In the genomic region with DNA sequence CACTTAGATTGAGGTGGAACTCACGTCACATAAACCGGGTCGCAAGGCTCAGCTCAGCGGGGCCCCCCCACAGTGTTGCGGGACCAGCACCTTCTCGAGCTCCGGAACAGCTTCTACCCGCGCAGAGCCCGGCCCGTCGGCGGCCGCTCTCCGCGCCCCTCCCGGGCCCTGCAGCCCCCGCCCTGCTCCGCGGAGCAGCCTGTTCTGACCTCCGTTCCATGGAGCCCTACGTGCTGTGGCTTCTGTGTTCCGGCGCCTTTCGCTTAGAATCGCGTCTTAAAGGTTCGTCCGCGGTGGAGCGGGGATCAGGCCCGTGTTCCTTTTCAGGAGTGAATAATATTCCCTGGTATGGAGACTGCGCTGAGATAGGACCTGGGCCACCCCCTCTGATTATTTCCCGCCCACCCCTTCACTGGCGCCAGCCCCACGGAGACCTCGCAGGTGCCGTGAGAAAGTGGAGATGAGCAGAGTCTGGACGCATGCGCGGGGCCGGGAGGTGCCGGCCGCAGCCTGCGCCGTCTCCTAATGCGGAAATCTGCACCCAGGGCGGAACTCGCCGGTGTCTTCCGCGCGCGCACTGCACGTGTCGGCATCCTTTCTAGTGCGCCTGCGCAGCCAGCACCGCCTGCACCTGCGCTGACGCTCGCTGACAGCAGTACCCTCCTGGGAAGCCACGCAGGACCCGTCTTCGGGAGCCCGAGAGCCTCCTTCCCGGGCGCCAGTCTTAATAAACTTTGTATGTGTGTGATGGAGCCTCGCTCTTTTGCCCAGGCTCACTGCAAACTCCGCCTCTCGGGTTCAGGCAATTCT, we compare ENCODE assay signal across 9 cellular contexts. TPM values are rescaled to one million over a fixed set of nuclear protein-coding genes. Genes with fewer than 3 reads are reported as not detected.
A peak's percentile ranks its signal among the peaks of the same experiment; 100 is the strongest.
DNase-seq lines count a peak whose midpoint lies in the region; ATAC-seq and TF ChIP-seq lines count a peak whose summit lies in the region.
"Had no signal": no experiment of that assay in that cellular context is flagged by ENCODE, and none has a peak within 500 bp of the region (broad histone marks: within the 10 kb centered on the region; RNA-seq: fewer than 3 reads in every experiment).

No MANE protein-coding gene starts in this region.

- TF ChIP-seq CTCF in heart left ventricle (IDR thresholded peaks at IDR 0.05): no peak
- no peak for TF ChIP-seq CTCF in upper lobe of left lung (IDR thresholded peaks at IDR 0.05)

- H3K9me3 ChIP-seq in heart left ventricle (peaks cover 0 to 15% (median 0%) of the 10 kb centered on the region in 12 donors), upper lobe of left lung (peaks cover 0 to 5% (median 0%) of the 10 kb centered on the region in 4 donors)

- peak in 1 of 5 donors; percentile 64 for DNase-seq in heart left ventricle
- no peak for DNase-seq in cardiac septum (ENCODE audit: low spot score)
- DNase-seq in central memory CD8-positive, alpha-beta T cell (ENCODE audit: low spot score in 2 of 2): no peak
- no peak for DNase-seq in naive B cell
- peak in 1 of 2 donors; percentile 82 for DNase-seq in upper lobe of left lung
- no peak for DNase-seq in dermis blood vessel endothelial cell

- peak overlapping the region; percentile 55 for H3K4me3 Mint-ChIP-seq in central memory CD8-positive, alpha-beta T cell
- peak overlapping the region; percentile 73 to 85 (median 80) for H3K4me3 Mint-ChIP-seq in naive B cell

- peaks cover 15% of the 10 kb centered on the region for H3K9me3 Mint-ChIP-seq in central memory CD8-positive, alpha-beta T cell
- H3K9me3 Mint-ChIP-seq in naive B cell: peaks cover 7 to 20% (median 9%) of the 10 kb centered on the region in 7 donors

- intact Hi-C loops in heart left ventricle (cut with DNase I): loop anchor here in 1 of 10 donors (10.0 kb wide), 2 partner anchors 316 to 396 kb away; partner anchors contain the start of gene RPL13
- intact Hi-C loops in cardiac septum (cut with DNase I): no loop called here

- H3K27me3 ChIP-seq in heart left ventricle: peaks cover 0 to 14% (median 0%) of the 10 kb centered on the region in 9 donors
- H3K27me3 ChIP-seq in upper lobe of left lung: no peaks in the 10 kb centered on the region

- no peak overlapping the region for H3K27ac Mint-ChIP-seq in central memory CD8-positive, alpha-beta T cell (ENCODE audit: low read depth)
- H3K27ac Mint-ChIP-seq in naive B cell: peak overlapping the region in 2 of 6 donors; percentile 81 to 82

- no peaks in the 10 kb centered on the region for H3K27me3 Mint-ChIP-seq in central memory CD8-positive, alpha-beta T cell
- peaks cover 4 to 19% (median 14%) of the 10 kb centered on the region in 3 donors for H3K27me3 Mint-ChIP-seq in naive B cell

- H3K4me3 ChIP-seq in heart left ventricle (peak overlapping the region in 10 of 12 donors; percentile 44 to 66 (median 52)), upper lobe of left lung (peak overlapping the region in 3 of 4 donors; percentile 57 to 63 (median 62))
- H3K4me3 ChIP-seq: mucosa of descending colon had no signal

- 57 to 73% (median 61%) methylated on average over 55 to 71 of the region's 71 CpGs for WGBS in heart left ventricle, 4 donors
- WGBS in upper lobe of left lung, 2 donors: 60 to 67% methylated on average over 69 to 71 of the region's 71 CpGs

- TF ChIP-seq POLR2A in heart left ventricle (IDR thresholded peaks at IDR 0.05) (no peak), upper lobe of left lung (IDR thresholded peaks at IDR 0.05) (no peak)

- H3K36me3 ChIP-seq in heart left ventricle: no peaks in the 10 kb centered on the region
- H3K36me3 ChIP-seq in upper lobe of left lung: no peaks in the 10 kb centered on the region

- ATAC-seq in heart left ventricle (no peak), naive B cell (ENCODE audit: low read depth in 2 of 2) (peak in 1 of 2 donors; percentile 2), upper lobe of left lung (ENCODE audit: low FRiP score in 2 of 2) (no peak), HG03521 (IDR thresholded peaks at IDR 0.05; ENCODE audit: unreplicated experiment) (no peak), GM19463 (IDR thresholded peaks at IDR 0.05; ENCODE audit: unreplicated experiment) (no peak)
- ATAC-seq in central memory CD8-positive, alpha-beta T cell (replicated peaks; ENCODE audit: extremely low read depth, poor library complexity, severe bottlenecking): no peak

- H3K4me1 Mint-ChIP-seq in central memory CD8-positive, alpha-beta T cell: no peaks in the 10 kb centered on the region
- peaks cover 0 to 16% (median 4%) of the 10 kb centered on the region in 3 donors for H3K4me1 Mint-ChIP-seq in naive B cell

- H3K36me3 Mint-ChIP-seq in central memory CD8-positive, alpha-beta T cell (ENCODE audit: insufficient read depth): peaks cover 4% of the 10 kb centered on the region
- peaks cover 0 to 12% of the 10 kb centered on the region in 2 donors for H3K36me3 Mint-ChIP-seq in naive B cell

- no peak for TF ChIP-seq EP300 in upper lobe of left lung (IDR thresholded peaks at IDR 0.05)

- no peak overlapping the region for H3K27ac ChIP-seq in heart left ventricle
- H3K27ac ChIP-seq in upper lobe of left lung: no peak overlapping the region

- H3K4me1 ChIP-seq in heart left ventricle: peaks cover 0 to 11% (median 6%) of the 10 kb centered on the region in 12 donors
- H3K4me1 ChIP-seq in upper lobe of left lung: peaks cover 9 to 34% (median 19%) of the 10 kb centered on the region in 4 donors

RNA-seq across cellular contexts. Expression of gene ZNF778, which starts 30.9 kb away (rescaled TPM):
- total RNA-seq in heart left ventricle (10 to 100 TPM in 4 of 9 donors, 1 to 10 TPM in 5; 6.9 to 14.6 (median 9.9) TPM), cardiac septum (9.7 TPM), upper lobe of left lung (10 to 100 TPM; 12.3 to 50.1 (median 17.7) TPM), dermis blood vessel endothelial cell (21.5 and 59.9 TPM in 2 replicates)
- polyA plus RNA-seq in heart left ventricle (1 to 10 TPM; 1.6 to 5.4 TPM), naive B cell (ENCODE audit: low read depth in 6 of 6) (1 to 10 TPM; 1.5 to 7.1 (median 4.2) TPM)

RNA-seq across cellular contexts. Expression of gene SLC22A31, which starts 48.1 kb away (rescaled TPM):
- not detected for total RNA-seq in heart left ventricle
- under 1 TPM in 1 of 2 donors, not detected in 1; 0.07 TPM for polyA plus RNA-seq in heart left ventricle
- total RNA-seq in cardiac septum: not detected
- not detected for polyA plus RNA-seq in naive B cell (ENCODE audit: low read depth in 6 of 6)
- 100 to 1,000 TPM in 4 of 6 donors, 10 to 100 TPM in 2; 71.0 to 320 (median 174) TPM for total RNA-seq in upper lobe of left lung
- total RNA-seq in dermis blood vessel endothelial cell: 0.23 TPM in 1 of 2 replicates, not detected in the other

Comparison
In these comparisons a context has a peak if more than half of its experiments do, and no peak if none do; other contexts are left out.
1. RNA of gene SLC22A31, which starts 48.1 kb away (total RNA-seq): 71.0 to 320 TPM in upper lobe of left lung; not detected in cardiac septum (single experiment), not detected in heart left ventricle and 0.23 TPM in dermis blood vessel endothelial cell; every median in the first group is over 10 times any median in the second.